In the genomic region with DNA sequence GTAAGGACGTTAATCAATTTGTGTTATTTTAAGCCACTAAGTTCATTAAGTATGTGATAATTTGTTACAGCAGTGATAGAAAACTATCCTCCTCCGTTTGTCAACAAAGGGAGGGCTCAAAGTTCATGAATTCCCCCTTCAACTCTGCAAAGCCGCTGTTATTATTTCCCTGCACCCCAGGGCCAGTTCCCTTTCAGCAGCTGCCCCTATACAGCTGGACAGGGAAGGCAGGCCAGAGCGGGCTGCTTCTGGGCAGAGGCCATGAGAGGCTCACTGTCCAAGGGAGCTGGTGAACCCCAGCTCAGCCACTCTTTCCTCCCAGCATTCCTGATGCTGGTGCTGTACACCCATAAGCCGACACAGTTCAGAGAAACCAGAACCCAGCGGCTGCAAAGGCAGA, we compare ENCODE assay signal across 16 cellular contexts.
DNase-seq lines count a peak whose midpoint lies in the region; ATAC-seq, FAIRE-seq and TF ChIP-seq lines count a peak whose summit lies in the region.
"Had no signal": no experiment of that assay in that cellular context is flagged by ENCODE, and none has a peak within 500 bp of the region (broad histone marks: within the 10 kb centered on the region; RNA-seq: fewer than 3 reads in every experiment).

No MANE protein-coding gene starts in this region.

- peaks cover 34% of the 10 kb centered on the region for H3K4me1 Mint-ChIP-seq in brain
- H3K4me1 Mint-ChIP-seq: B cell, IgD-negative memory B cell had no signal

- no peak for TF ChIP-seq EP300 in HepG2 (IDR thresholded peaks at IDR 0.05; ENCODE audit: low read depth in 2 of 2, low read length in 2 of 2)
- TF ChIP-seq EP300 in HepG2 (CRISPR knock-in tag; IDR thresholded peaks at IDR 0.05; ENCODE audit: borderline replicate concordance): no peak
- TF ChIP-seq EP300 in neural cell (conservative IDR thresholded peaks at IDR 0.05; ENCODE audit: poor library complexity, severe bottlenecking): no peak

- intact Hi-C loops in HepG2 (cut with micrococcal nuclease; ENCODE audit: unreplicated experiment): no loop called here
- intact Hi-C loops in prostate gland (cut with DNase I): no loop called here

- no peak for FAIRE-seq in HepG2 (lab: Jason Lieb, UNC)

- peak; percentile 95 for ATAC-seq in HepG2
- ATAC-seq in HG03045 (IDR thresholded peaks at IDR 0.05; ENCODE audit: unreplicated experiment): no peak
- ATAC-seq: CD8-positive, alpha-beta T cell had no signal

- no peaks in the 10 kb centered on the region for H3K36me3 ChIP-seq in HepG2 (replicated peaks in 1 of 2; ENCODE audit: control insufficient read depth in 1 of 2, insufficient read depth in 2 of 2, low read length in 2 of 2)
- no peaks in the 10 kb centered on the region for H3K36me3 ChIP-seq in neural cell (ENCODE audit: insufficient read depth, low read length)
- no peaks in the 10 kb centered on the region for H3K36me3 ChIP-seq in prostate gland
- H3K36me3 ChIP-seq: BLaER1 treated with 17β-estradiol and CSF1 and Interleukin-3, amounts not matched to agents 10 nM and 100 nM had no signal

- TF ChIP-seq POLR2A in HepG2 (IDR thresholded peaks at IDR 0.05; ENCODE audit: insufficient read depth in 1 of 2, low read depth in 2 of 2, low read length in 2 of 2): no peak
- TF ChIP-seq POLR2A in prostate gland (IDR thresholded peaks at IDR 0.05): no peak

- H4K20me1 ChIP-seq in HepG2 (ENCODE audit: insufficient read depth, low read length) (no peaks in the 10 kb centered on the region), neural cell (ENCODE audit: insufficient read depth) (no peaks in the 10 kb centered on the region)
- H4K20me1 ChIP-seq: BLaER1 treated with 17β-estradiol and CSF1 and Interleukin-3, amounts not matched to agents 10 nM and 100 nM had no signal

- H3K4me2 ChIP-seq in HepG2 (ENCODE audit: low read depth, low read length) (peak overlapping the region; percentile 5; the same call in 1 of the 2 replicates), neural cell (ENCODE audit: low read length) (no peak overlapping the region)
- H3K4me2 ChIP-seq: BLaER1 treated with 17β-estradiol and CSF1 and Interleukin-3, amounts not matched to agents 10 nM and 100 nM had no signal

- no TSS peak for BruUV-seq in HepG2 (replicated peaks; lab: Mats Ljungman, UMichigan)

- H3K9me3 ChIP-seq in HepG2 (ENCODE audit: low read length) (no peaks in the 10 kb centered on the region), neural cell (ENCODE audit: low read length) (no peaks in the 10 kb centered on the region), prostate gland (no peaks in the 10 kb centered on the region)

- in situ Hi-C loops in HepG2 (cut with HindIII; ENCODE audit: extremely low pct_ligation_motif_present, low pct_unique_long_range_greater_than_20kb): no loop called here

- H3K4me1 ChIP-seq in HepG2 (ENCODE audit: insufficient read depth, low read length) (peaks cover 12% of the 10 kb centered on the region), prostate gland (replicated peaks) (no peaks in the 10 kb centered on the region)
- H3K4me1 ChIP-seq: BLaER1 treated with 17β-estradiol and CSF1 and Interleukin-3, amounts not matched to agents 10 nM and 100 nM had no signal

- H3K27ac Mint-ChIP-seq in brain: peak overlapping the region in 3 of 5 experiments; percentile 14 to 66 (median 43)
- H3K27ac Mint-ChIP-seq: B cell; CD8-positive, alpha-beta T cell; IgD-negative memory B cell had no signal

- TF ChIP-seq CTCF in brain (conservative IDR thresholded peaks at IDR 0.05): no peak
- no peak for TF ChIP-seq CTCF in HepG2 (CRISPR knock-in tag; IDR thresholded peaks at IDR 0.05)
- TF ChIP-seq CTCF in neural cell (IDR thresholded peaks at IDR 0.05; ENCODE audit: poor library complexity, severe bottlenecking): no peak
- no peak for TF ChIP-seq CTCF in prostate gland (IDR thresholded peaks at IDR 0.05)

- WGBS in HepG2 (ENCODE audit: low lambda C conversion rate): 0% methylated on average over 3 of the region's 6 CpGs
- WGBS in prostate gland: 85% methylated on average over 6 of the region's 6 CpGs

- POLR2A ChIA-PET in HepG2 (lab: Yijun Ruan, JAX): no interaction called here

- H3K9me2 ChIP-seq in neural cell (ENCODE audit: insufficient read depth, low read length): no peaks in the 10 kb centered on the region

- H3K27ac ChIP-seq in HepG2 (ENCODE audit: extremely low read length, insufficient read depth, low read length) (no peak overlapping the region), neural cell (ENCODE audit: low read length) (peak overlapping the region; percentile 49), prostate gland (no peak overlapping the region)
- H3K27ac ChIP-seq: BLaER1 treated with 17β-estradiol and CSF1 and Interleukin-3, amounts not matched to agents 10 nM and 100 nM had no signal

- no peaks in the 10 kb centered on the region for H3F3A ChIP-seq in neural cell (ENCODE audit: insufficient read depth, low read length, poor library complexity, severe bottlenecking)

- CTCF ChIA-PET in HepG2 (lab: Yijun Ruan, JAX; ENCODE audit: low intra/inter-chr PET ratio, low total read pairs): no interaction called here

- H3K9ac ChIP-seq in HepG2 (ENCODE audit: insufficient read depth, low read depth, low read length) (no peak overlapping the region), neural cell (ENCODE audit: low read length) (no peak overlapping the region)
- H3K9ac ChIP-seq: BLaER1 treated with 17β-estradiol and CSF1 and Interleukin-3, amounts not matched to agents 10 nM and 100 nM had no signal

- no peak overlapping the region for H3K4me3 Mint-ChIP-seq in brain
- H3K4me3 Mint-ChIP-seq: B cell; CD8-positive, alpha-beta T cell; IgD-negative memory B cell had no signal

- TF ChIP-seq RAD21 in HepG2 (CRISPR knock-in tag; IDR thresholded peaks at IDR 0.05): no peak
- no peak for TF ChIP-seq RAD21 in neural cell (conservative IDR thresholded peaks at IDR 0.05)

- H3K9me3 Mint-ChIP-seq in brain: peaks cover 14 to 25% (median 21%) of the 10 kb centered on the region in 5 experiments

- H3K27me3 Mint-ChIP-seq in brain: no peaks in the 10 kb centered on the region
- H3K27me3 Mint-ChIP-seq: B cell, IgD-negative memory B cell had no signal

- peaks cover 27% of the 10 kb centered on the region for H3K36me3 Mint-ChIP-seq in brain
- H3K36me3 Mint-ChIP-seq: IgD-negative memory B cell had no signal

- no peaks in the 10 kb centered on the region for H3K79me2 ChIP-seq in HepG2 (ENCODE audit: insufficient read depth, low read length)
- H3K79me2 ChIP-seq in neural cell (replicated peaks; ENCODE audit: insufficient read depth, low read length): no peaks in the 10 kb centered on the region

- H3K27me3 ChIP-seq in HepG2 (ENCODE audit: control insufficient read depth in 1 of 2, insufficient read depth in 2 of 2, low read length in 2 of 2): no peaks in the 10 kb centered on the region
- H3K27me3 ChIP-seq in neural cell (ENCODE audit: insufficient read depth, low read depth, low read length): no peaks in the 10 kb centered on the region
- no peaks in the 10 kb centered on the region for H3K27me3 ChIP-seq in prostate gland (replicated peaks; ENCODE audit: insufficient read depth)
- H3K27me3 ChIP-seq: BLaER1 treated with 17β-estradiol and CSF1 and Interleukin-3, amounts not matched to agents 10 nM and 100 nM had no signal

- H2AFZ ChIP-seq in HepG2 (ENCODE audit: low read length) (no peak overlapping the region), neural cell (ENCODE audit: low read depth, low read length) (no peak overlapping the region)

- peak; percentile 5 for DNase-seq in HepG2 (ENCODE audit: low spot score)
- DNase-seq in activated CD4-positive, CD25-positive, alpha-beta regulatory T cell treated with anti-CD3 and anti-CD28 coated beads, Interleukin-2, amount 50 U/mL, for 72 hours: no peak
- no peak for DNase-seq in HuH-7 (ENCODE audit: low spot score)
- no peak for DNase-seq in prostate gland (ENCODE audit: low spot score)
- DNase-seq: Calu3; CD8-positive, alpha-beta T cell; DMS79 treated with DMSO at 0.1 percent for 48 hours; GF-D8; GOT3; H7 had no signal

- H3K4me3 ChIP-seq in HepG2 (replicated peaks in 1 of 3; ENCODE audit: insufficient read depth in 1 of 3, low read depth in 2 of 3, low read length in 3 of 3) (no peak overlapping the region), neural cell (ENCODE audit: low read length) (no peak overlapping the region), prostate gland (no peak overlapping the region)
- H3K4me3 ChIP-seq: BLaER1 treated with 17β-estradiol and CSF1 and Interleukin-3, amounts not matched to agents 10 nM and 100 nM had no signal

TF ChIP-seq in HepG2, 621 proteins besides CTCF, POLR2A, EP300 and RAD21:
- TF ChIP-seq HNF4A (CRISPR knock-in tag; IDR thresholded peaks at IDR 0.05) (peak; percentile 53), FOXA3 (CRISPR knock-in tag; IDR thresholded peaks at IDR 0.05) (peak; percentile 31; the same call in 1 of the 2 replicates), TCF7 (IDR thresholded peaks at IDR 0.05; ENCODE audit: low read depth) (no peak), ZNF12 (CRISPR knock-in tag; IDR thresholded peaks at IDR 0.05) (peak; percentile 38; the same call in 1 of the 2 replicates)

TF ChIP-seq in neural cell, 6 proteins besides CTCF, POLR2A, EP300 and RAD21:
- TF ChIP-seq EZH2 (IDR thresholded peaks at IDR 0.05; ENCODE audit: borderline replicate concordance, insufficient read depth, low read length, poor library complexity, severe bottlenecking) (no peak), TAF1 (IDR thresholded peaks at IDR 0.05; ENCODE audit: low read depth) (no peak), SMC3 (conservative IDR thresholded peaks at IDR 0.05; ENCODE audit: poor library complexity) (no peak)
